Comparison of ENCODE assay signal across 1 cellular context in genomic region chr4:62394751-62395150, GRCh38.
TF ChIP-seq lines count a peak whose summit lies in the region.

No MANE protein-coding gene starts in this region.

TF ChIP-seq in H1, 55 proteins besides CTCF, POLR2A, EP300 and RAD21 (continued from another document):
- no peak for TF ChIP-seq SRF (IDR thresholded peaks at IDR 0.05; ENCODE audit: low read depth, low read length)
TF ChIP-seq in H1: peak in this region for 0.
